ENCODE assay signal across 21 cellular contexts in genomic region chr6:162251257-162251656, GRCh38.
DNase-seq lines count a peak whose midpoint lies in the region; ATAC-seq, FAIRE-seq and TF ChIP-seq lines count a peak whose summit lies in the region.
"Had no signal": no experiment of that assay in that cellular context is flagged by ENCODE, and none has a peak within 500 bp of the region (broad histone marks: within the 10 kb centered on the region; RNA-seq: fewer than 3 reads in every experiment).

No MANE protein-coding gene starts in this region.

- peaks cover 2% of the 10 kb centered on the region for H3K27me3 Mint-ChIP-seq in nephron progenitor cell (ENCODE audit: low read depth, poor library complexity)
- H3K27me3 Mint-ChIP-seq: activated naive CD8-positive, alpha-beta T cell treated with anti-CD3 and anti-CD28 coated beads, Interleukin-2, amount 50 U/mL, for 24 hours; CD4-positive, alpha-beta T cell had no signal

- no peaks in the 10 kb centered on the region for H3K4me1 ChIP-seq in tibial nerve
- H3K4me1 ChIP-seq: left lung had no signal

- no peaks in the 10 kb centered on the region for H3K27me3 ChIP-seq in tibial nerve
- H3K27me3 ChIP-seq: left lung had no signal

- no peaks in the 10 kb centered on the region for H3K9me3 Mint-ChIP-seq in nephron progenitor cell
- H3K9me3 Mint-ChIP-seq: activated naive CD8-positive, alpha-beta T cell treated with anti-CD3 and anti-CD28 coated beads, Interleukin-2, amount 50 U/mL, for 24 hours; T-helper 1 cell treated with Interleukin-12 subunit alpha and Interleukin-12 subunit beta and Interleukin-4 antibody, amounts not matched to agents 30 μg/mL and 1 μg/mL, for 36 hours had no signal

- peaks cover 0 to 4% (median 0%) of the 10 kb centered on the region in 3 donors for H3K36me3 ChIP-seq in tibial nerve
- H3K36me3 ChIP-seq: left lung had no signal

- no peak overlapping the region for H3K4me3 ChIP-seq in choroid plexus epithelial cell (ENCODE audit: low read depth, low read length)
- no peak overlapping the region for H3K4me3 ChIP-seq in tibial nerve
- H3K4me3 ChIP-seq: GM12878, left lung had no signal

- 80 to 89% methylated on average over 3 of the region's 3 CpGs for WGBS in tibial nerve, 2 donors

- no peak overlapping the region for H3K4me3 Mint-ChIP-seq in nephron progenitor cell
- H3K4me3 Mint-ChIP-seq: activated naive CD8-positive, alpha-beta T cell treated with anti-CD3 and anti-CD28 coated beads, Interleukin-2, amount 50 U/mL, for 24 hours; CD4-positive, alpha-beta T cell; T-helper 1 cell treated with Interleukin-12 subunit alpha and Interleukin-12 subunit beta and Interleukin-4 antibody, amounts not matched to agents 30 μg/mL and 1 μg/mL, for 36 hours had no signal

- no peak for TF ChIP-seq POLR2A in tibial nerve (IDR thresholded peaks at IDR 0.05)

- H3K36me3 Mint-ChIP-seq in nephron progenitor cell (ENCODE audit: low read depth) = no peaks in the 10 kb centered on the region

- no peaks in the 10 kb centered on the region for H3K4me1 Mint-ChIP-seq in nephron progenitor cell

- no peak overlapping the region for H3K27ac Mint-ChIP-seq in nephron progenitor cell
- H3K27ac Mint-ChIP-seq: activated naive CD8-positive, alpha-beta T cell treated with anti-CD3 and anti-CD28 coated beads, Interleukin-2, amount 50 U/mL, for 24 hours; CD4-positive, alpha-beta T cell; T-helper 1 cell treated with Interleukin-12 subunit alpha and Interleukin-12 subunit beta and Interleukin-4 antibody, amounts not matched to agents 30 μg/mL and 1 μg/mL, for 36 hours had no signal

- no peak overlapping the region for H3K27ac ChIP-seq in tibial nerve
- H3K27ac ChIP-seq: left lung had no signal

- DNase-seq in DMS53 (lab: John Stamatoyannopoulos, UW) = peak; percentile 59
- no peak for DNase-seq in DMS53 treated with DMSO at 0.1 percent for 48 hours (lab: John Stamatoyannopoulos, UW; ENCODE audit: unreplicated experiment)
- peak; percentile 3 for DNase-seq in choroid plexus epithelial cell (ENCODE audit: low read depth)
- DNase-seq in nephron progenitor cell = no peak
- DNase-seq in tibial nerve (ENCODE audit: low spot score in 2 of 2) = no peak
- no peak for DNase-seq in D721Med (ENCODE audit: insufficient read length, low spot score)
- DNase-seq: activated CD8-positive, alpha-beta memory T cell treated with anti-CD3 and anti-CD28 coated beads for 24 hours; activated naive CD8-positive, alpha-beta T cell treated with anti-CD3 and anti-CD28 coated beads, Interleukin-2, amount 50 U/mL, for 24 hours; CD4-positive, alpha-beta T cell; GOT3; left lung; NCI-H1092; NCI-H2171; posterior cingulate gyrus; stimulated activated naive CD4-positive, alpha-beta T cell treated with Interleukin-2 at 50 U/mL for 16 hours had no signal

- no peak for TF ChIP-seq EP300 in tibial nerve (IDR thresholded peaks at IDR 0.05)

- H3K9me3 ChIP-seq in tibial nerve = no peaks in the 10 kb centered on the region
- H3K9me3 ChIP-seq: left lung had no signal

- no peak for FAIRE-seq in D721Med (lab: Jason Lieb, UNC)
- FAIRE-seq: GM12878, urothelium cell line had no signal

- ATAC-seq in HG03097 (IDR thresholded peaks at IDR 0.05; ENCODE audit: low FRiP score, unreplicated experiment) = no peak
- ATAC-seq: activated naive CD8-positive, alpha-beta T cell treated with anti-CD3 and anti-CD28 coated beads, Interleukin-2, amount 50 U/mL, for 24 hours; GM12878; left lung; Right ventricle myocardium inferior had no signal

- TF ChIP-seq CTCF in LNCAP (IDR thresholded peaks at IDR 0.05) (peak; percentile 32; the same call in 1 of the 2 replicates), choroid plexus epithelial cell (conservative IDR thresholded peaks at IDR 0.05; ENCODE audit: low read depth, low read length) (peak; percentile 40), nephron progenitor cell (IDR thresholded peaks at IDR 0.05) (peak; percentile 18), tibial nerve (IDR thresholded peaks at IDR 0.05) (no peak), D721Med (IDR thresholded peaks at IDR 0.05; ENCODE audit: insufficient read depth, missing control alignments) (no peak)

Comparison
In these comparisons a context has a peak if more than half of its experiments do, and no peak if none do; other contexts are left out.
1. DNase-seq: peak in DMS53 (single experiment) and choroid plexus epithelial cell (single experiment); none in DMS53 treated with DMSO at 0.1 percent for 48 hours (single experiment), nephron progenitor cell (single experiment), tibial nerve (0 of 2) and D721Med (single experiment).
2. CTCF ChIP-seq: peak in LNCAP (single experiment), choroid plexus epithelial cell (single experiment) and nephron progenitor cell (single experiment); none in tibial nerve (0 of 5) and D721Med (single experiment).